8 cellular contexts compared by ENCODE assay signal in the genomic region with DNA sequence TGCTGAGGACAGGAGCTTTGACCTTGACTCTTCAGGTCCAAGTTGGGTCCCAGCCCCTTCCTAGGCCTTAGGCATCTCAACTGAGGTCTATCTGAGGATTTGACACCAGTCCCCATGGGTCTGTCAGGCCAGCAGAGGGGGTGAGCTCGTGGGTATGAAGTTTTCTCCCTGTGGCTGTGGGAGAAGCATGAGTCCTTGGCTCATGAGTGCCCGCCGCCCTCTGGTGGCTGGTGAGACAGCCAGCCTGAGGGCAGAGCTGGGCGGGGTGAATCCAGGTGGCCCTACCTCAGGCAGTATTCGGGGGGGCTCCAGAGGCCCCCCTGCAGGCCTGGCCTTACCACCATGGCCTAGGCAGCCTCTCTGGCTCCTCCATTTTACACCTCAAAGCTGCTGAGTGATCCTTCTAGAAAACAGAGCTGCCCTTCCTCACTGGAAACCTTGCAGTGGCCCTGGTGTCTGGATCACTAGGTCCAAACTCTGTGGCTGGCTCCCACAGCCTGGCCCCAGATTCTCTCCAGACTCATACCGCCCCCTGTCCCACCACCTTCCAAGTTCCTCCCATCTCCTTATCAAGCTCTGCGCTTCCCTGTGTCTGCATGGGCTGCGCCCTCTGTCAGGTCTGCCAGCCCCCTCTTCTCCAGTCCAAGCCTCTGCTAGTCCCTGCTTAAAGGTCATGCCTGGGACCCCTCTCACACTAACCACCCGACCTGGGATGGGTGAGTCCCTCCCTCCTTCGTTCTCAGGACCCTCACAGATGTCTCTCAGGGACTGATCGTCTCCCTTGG. TPM values are rescaled to one million over a fixed set of nuclear protein-coding genes. Genes with fewer than 3 reads are reported as not detected.
DNase-seq lines count a peak whose midpoint lies in the region; ATAC-seq, FAIRE-seq and TF ChIP-seq lines count a peak whose summit lies in the region.

No MANE protein-coding gene starts in this region.

- H3K9me3 Mint-ChIP-seq in natural killer cell = no peaks in the 10 kb centered on the region
- H3K9me3 Mint-ChIP-seq in stimulated activated memory B cell treated with anti-CD40 and anti-IgM and Interleukin-4, amounts not matched to agents 10 μg/mL and 1 μg/mL and 100 μg/mL, for 72 hours = no peaks in the 10 kb centered on the region

- H3K9me3 ChIP-seq in Peyer's patch = no peaks in the 10 kb centered on the region
- H3K9me3 ChIP-seq in esophagus muscularis mucosa = no peaks in the 10 kb centered on the region

- no peaks in the 10 kb centered on the region for H3K27me3 ChIP-seq in Peyer's patch
- no peaks in the 10 kb centered on the region for H3K27me3 ChIP-seq in esophagus muscularis mucosa

- no peak overlapping the region for H3K4me3 Mint-ChIP-seq in natural killer cell
- no peak overlapping the region for H3K4me3 Mint-ChIP-seq in stimulated activated memory B cell treated with anti-CD40 and anti-IgM and Interleukin-4, amounts not matched to agents 10 μg/mL and 1 μg/mL and 100 μg/mL, for 72 hours

- peaks cover 39 to 42% of the 10 kb centered on the region in 2 donors for H3K4me1 Mint-ChIP-seq in natural killer cell
- peaks cover 19% of the 10 kb centered on the region for H3K4me1 Mint-ChIP-seq in stimulated activated memory B cell treated with anti-CD40 and anti-IgM and Interleukin-4, amounts not matched to agents 10 μg/mL and 1 μg/mL and 100 μg/mL, for 72 hours

- no peak overlapping the region for H3K27ac ChIP-seq in Peyer's patch
- H3K27ac ChIP-seq in esophagus muscularis mucosa (replicated peaks in 1 of 4) = no peak overlapping the region

- H3K36me3 Mint-ChIP-seq in natural killer cell = no peaks in the 10 kb centered on the region
- no peaks in the 10 kb centered on the region for H3K36me3 Mint-ChIP-seq in stimulated activated memory B cell treated with anti-CD40 and anti-IgM and Interleukin-4, amounts not matched to agents 10 μg/mL and 1 μg/mL and 100 μg/mL, for 72 hours

- no peaks in the 10 kb centered on the region for H3K27me3 Mint-ChIP-seq in natural killer cell (ENCODE audit: low read depth in 2 of 2)
- H3K27me3 Mint-ChIP-seq in stimulated activated memory B cell treated with anti-CD40 and anti-IgM and Interleukin-4, amounts not matched to agents 10 μg/mL and 1 μg/mL and 100 μg/mL, for 72 hours = no peaks in the 10 kb centered on the region

- peak; percentile 72 to 81 (median 76) for ATAC-seq in natural killer cell
- ATAC-seq in stimulated activated memory B cell treated with anti-CD40 and anti-IgM and Interleukin-4, amounts not matched to agents 10 μg/mL and 1 μg/mL and 100 μg/mL, for 72 hours = peak; percentile 91
- ATAC-seq in GM19328 (IDR thresholded peaks at IDR 0.05; ENCODE audit: unreplicated experiment) = no peak

- WGBS in esophagus muscularis mucosa = 71% methylated on average over 6 of the region's 11 CpGs

- H3K36me3 ChIP-seq in Peyer's patch (no peaks in the 10 kb centered on the region), esophagus muscularis mucosa (no peaks in the 10 kb centered on the region)

- TF ChIP-seq CTCF in GM10266 (IDR thresholded peaks at IDR 0.05; ENCODE audit: control insufficient read depth, insufficient read depth, low read depth, missing control alignments) = peak; percentile 95
- peak; percentile 91 to 97 (median 96) for TF ChIP-seq CTCF in Peyer's patch (IDR thresholded peaks at IDR 0.05)
- TF ChIP-seq CTCF in esophagus muscularis mucosa (IDR thresholded peaks at IDR 0.05) = peak; percentile 88 to 95 (median 94)
- peak; percentile 91 for TF ChIP-seq CTCF in natural killer cell (IDR thresholded peaks at IDR 0.05)

- H3K4me3 ChIP-seq in Peyer's patch = no peak overlapping the region
- no peak overlapping the region for H3K4me3 ChIP-seq in esophagus muscularis mucosa

- no peak overlapping the region for H3K27ac Mint-ChIP-seq in natural killer cell
- no peak overlapping the region for H3K27ac Mint-ChIP-seq in stimulated activated memory B cell treated with anti-CD40 and anti-IgM and Interleukin-4, amounts not matched to agents 10 μg/mL and 1 μg/mL and 100 μg/mL, for 72 hours

- peak; percentile 73 for DNase-seq in GM10266 (ENCODE audit: extremely low spot score)
- peak; percentile 85 for DNase-seq in HTR-8/SVneo (ENCODE audit: insufficient read length, low spot score)
- DNase-seq in Peyer's patch = peak; percentile 86 to 93 (median 89)
- DNase-seq in activated T-cell treated with anti-CD3 and anti-CD28 coated beads, Interleukin-2, amount 50 U/mL, for 1 hour = peak; percentile 85
- peak; percentile 95 for DNase-seq in esophagus muscularis mucosa (ENCODE audit: extremely low spot score)
- peak; percentile 77 for DNase-seq in natural killer cell

- TF ChIP-seq EP300 in esophagus muscularis mucosa (IDR thresholded peaks at IDR 0.05) = no peak

- TF ChIP-seq POLR2A in Peyer's patch (IDR thresholded peaks at IDR 0.05) (no peak), esophagus muscularis mucosa (IDR thresholded peaks at IDR 0.05; ENCODE audit: low read depth) (no peak)

- intact Hi-C loops in esophagus muscularis mucosa (cut with DNase I) = no loop called here
- intact Hi-C loops in natural killer cell (cut with micrococcal nuclease) = loop anchor here (1.0 kb wide), 3 partner anchors 108 to 149 kb away; no protein-coding TSS in a partner anchor

- H3K4me1 ChIP-seq in Peyer's patch (peaks cover 0 to 11% (median 2%) of the 10 kb centered on the region in 4 donors), esophagus muscularis mucosa (peaks cover 0 to 5% (median 1%) of the 10 kb centered on the region in 4 donors)

- FAIRE-seq in HTR-8/SVneo (lab: Jason Lieb, UNC) = peak; percentile 60

RNA-seq across cellular contexts. Expression of gene SH2D7, which starts 16.1 kb away (rescaled TPM):
- total RNA-seq in Peyer's patch (1 to 10 TPM; 3.3 to 7.7 (median 4.6) TPM), esophagus muscularis mucosa (not detected), natural killer cell (not detected)

RNA-seq across cellular contexts. Expression of gene CIB2, which starts 22.8 kb away (rescaled TPM):
- 10 to 100 TPM; 17.5 to 70.9 (median 21.0) TPM for total RNA-seq in Peyer's patch
- 10 to 100 TPM; 11.4 to 18.3 (median 15.9) TPM for total RNA-seq in esophagus muscularis mucosa
- 1 to 10 TPM in 1 of 3 donors, under 1 TPM in 2; 0.25 to 1.5 (median 0.99) TPM for total RNA-seq in natural killer cell

RNA-seq across cellular contexts. Expression of gene TBC1D2B, which starts 31.0 kb away (rescaled TPM):
- total RNA-seq in Peyer's patch (10 to 100 TPM; 52.9 to 94.9 (median 72.4) TPM), esophagus muscularis mucosa (10 to 100 TPM; 31.3 to 58.8 (median 32.7) TPM), natural killer cell (10 to 100 TPM; 54.0 to 83.5 (median 56.7) TPM)

RNA-seq across cellular contexts. Expression of gene IDH3A, which starts 40.7 kb away (rescaled TPM):
- total RNA-seq in Peyer's patch (100 to 1,000 TPM; 102 to 175 (median 118) TPM), esophagus muscularis mucosa (100 to 1,000 TPM in 1 of 4 donors, 10 to 100 TPM in 3; 59.4 to 122 (median 78.1) TPM), natural killer cell (10 to 100 TPM; 43.5 to 55.1 (median 53.3) TPM)

Comparison
In these comparisons a context has a peak if more than half of its experiments do, and no peak if none do; other contexts are left out.
1. RNA of gene SH2D7, which starts 16.1 kb away (total RNA-seq): 3.3 to 7.7 TPM in Peyer's patch; not detected in esophagus muscularis mucosa and not detected in natural killer cell; every median in the first group is over 4 times any median in the second.
2. RNA of gene CIB2, which starts 22.8 kb away (total RNA-seq): 17.5 to 70.9 TPM in Peyer's patch and 11.4 to 18.3 TPM in esophagus muscularis mucosa; 0.25 to 1.5 TPM in natural killer cell; every median in the first group is over 4 times any median in the second.
3. Peak in every context shown above with its lines, with median percentiles within 50 percentile points of each other: DNase-seq and CTCF ChIP-seq.